ENCODE assay signal across 5 cellular contexts in the genomic region with DNA sequence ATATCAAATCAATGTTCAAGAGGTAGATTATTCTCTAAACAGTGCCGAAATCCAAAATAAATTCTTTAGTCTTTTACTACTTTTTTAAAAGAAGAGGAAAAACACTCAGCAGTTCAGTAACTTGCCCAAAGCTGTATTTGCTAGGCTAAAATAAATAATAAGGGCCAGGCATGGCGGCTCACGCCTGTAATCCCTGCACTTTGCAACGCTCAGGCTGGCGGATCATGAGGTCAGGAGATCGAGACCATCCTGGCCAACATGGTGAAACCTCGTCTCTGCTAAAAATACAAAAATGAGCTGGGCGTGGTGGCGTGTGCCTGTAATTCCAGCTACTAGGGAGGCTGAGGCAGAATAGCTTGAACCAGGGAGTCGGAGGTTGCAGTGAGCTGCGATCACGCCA. TPM values are rescaled to one million over a fixed set of nuclear protein-coding genes. Genes with fewer than 3 reads are reported as not detected.
"Had no signal": no experiment of that assay in that cellular context is flagged by ENCODE, and none has a peak within 500 bp of the region (broad histone marks: within the 10 kb centered on the region; RNA-seq: fewer than 3 reads in every experiment).

No MANE protein-coding gene starts in this region.

RNA-seq across cellular contexts. Expression of a gene that starts 8.1 kb away (rescaled TPM):
- polyA plus RNA-seq: IgD-negative memory B cell had no signal

RNA-seq across cellular contexts. Expression of a gene that starts 18.9 kb away (rescaled TPM):
- total RNA-seq: HepG2, HT-29, HT1080, IMR-90 had no signal
- polyA plus RNA-seq: HepG2, IgD-negative memory B cell, IMR-90 had no signal
